Comparison of ENCODE assay signal across 33 cellular contexts in the genomic region with DNA sequence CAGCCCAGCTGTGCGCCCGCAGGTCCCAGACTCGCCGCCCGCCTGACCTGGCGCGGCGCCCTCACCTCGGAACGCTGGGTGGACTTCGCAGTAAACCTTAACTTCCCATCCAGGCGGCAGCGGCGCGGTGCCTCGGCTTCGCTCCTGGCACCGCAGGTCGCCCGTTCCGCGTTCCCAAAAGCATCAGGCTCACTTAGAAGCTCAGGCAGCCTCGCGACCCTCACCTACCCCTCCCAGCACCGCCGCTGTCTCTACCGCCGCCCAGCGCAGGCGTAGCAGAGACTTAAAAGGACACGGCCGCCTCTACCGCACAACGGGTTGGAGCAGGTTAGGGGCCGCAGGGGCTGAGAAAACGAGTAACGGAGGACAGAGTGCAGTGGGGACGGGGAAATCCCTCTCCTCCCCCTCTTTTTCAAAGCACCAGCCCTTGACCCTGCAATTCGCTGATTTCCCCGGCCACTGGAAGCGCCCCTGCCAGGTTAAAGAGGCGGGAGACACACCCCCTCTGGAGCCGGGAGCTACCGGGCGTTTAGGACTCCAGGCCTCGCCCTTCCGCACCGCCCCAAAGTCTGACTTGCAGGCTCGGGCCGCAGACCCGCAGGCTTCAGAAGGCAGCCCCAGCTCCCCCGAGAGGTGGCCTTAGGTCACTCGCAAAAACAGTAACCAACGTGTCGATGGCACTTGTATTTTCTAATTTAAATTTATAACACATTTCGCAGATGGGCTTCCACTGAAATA.
DNase-seq lines count a peak whose midpoint lies in the region; ATAC-seq, FAIRE-seq and TF ChIP-seq lines count a peak whose summit lies in the region.
"Had no signal": no experiment of that assay in that cellular context is flagged by ENCODE, and none has a peak within 500 bp of the region (broad histone marks: within the 10 kb centered on the region; RNA-seq: fewer than 3 reads in every experiment).

No MANE protein-coding gene starts in this region.

- H3K4me3 Mint-ChIP-seq in endothelial cell (ENCODE audit: unreplicated experiment) (peak overlapping the region; percentile 25), Calu3 (ENCODE audit: low read depth, unreplicated experiment) (no peak overlapping the region)
- H3K4me3 Mint-ChIP-seq: activated naive CD8-positive, alpha-beta T cell treated with anti-CD3 and anti-CD28 coated beads, Interleukin-2, amount 50 U/mL, for 24 hours; CD4-positive, CD25-positive, alpha-beta regulatory T cell; central memory CD8-positive, alpha-beta T cell; dendritic cell treated with granulocyte-macrophage colony-stimulating factor and Interleukin-4, amounts not matched to agents 40 ng/mL and 50 ng/mL, for 4 days; natural killer cell treated with Interleukin-12 subunit alpha and Interleukin-12 subunit beta and Interleukin-15 and Interleukin-18, amount 100 ng/mL, for 72 hours; WTC11 had no signal

- WGBS in HepG2 (ENCODE audit: low lambda C conversion rate), result 33% methylated on average over 22 of the region's 56 CpGs
- WGBS in right lobe of liver (ENCODE audit: insufficient coverage, low coverage, low lambda C conversion rate, missing lambda C conversion rate), result 10% methylated on average over 13 of the region's 56 CpGs
- WGBS in body of pancreas, 2 donors, result 3 to 4% methylated on average over 25 to 31 of the region's 56 CpGs

- no peak overlapping the region; a peak in 2 of 6 replicates for H3K4me3 ChIP-seq in HepG2 (replicated peaks in 1 of 3; ENCODE audit: insufficient read depth in 1 of 3, low read depth in 2 of 3, low read length in 3 of 3)
- no peak overlapping the region for H3K4me3 ChIP-seq in right lobe of liver
- H3K4me3 ChIP-seq in left lung, result no peak overlapping the region
- no peak overlapping the region for H3K4me3 ChIP-seq in body of pancreas
- H3K4me3 ChIP-seq: SJSA1, smooth muscle cell, testis, uterus had no signal

- no peak for FAIRE-seq in HepG2 (lab: Jason Lieb, UNC)
- no peak for FAIRE-seq in GM19239 (lab: Jason Lieb, UNC)
- FAIRE-seq: GM18507, H54, islet of Langerhans had no signal

- no peaks in the 10 kb centered on the region for H3K79me2 ChIP-seq in HepG2 (ENCODE audit: insufficient read depth, low read length)

- H3K4me1 ChIP-seq in HepG2 (ENCODE audit: insufficient read depth, low read length) (no peaks in the 10 kb centered on the region), right lobe of liver (no peaks in the 10 kb centered on the region), left lung (no peaks in the 10 kb centered on the region), body of pancreas (peaks cover 10% of the 10 kb centered on the region)
- H3K4me1 ChIP-seq: gastroesophageal sphincter, SJSA1, testis, uterus had no signal

- peaks cover 5% of the 10 kb centered on the region for H3K27me3 Mint-ChIP-seq in endothelial cell (ENCODE audit: unreplicated experiment)
- no peaks in the 10 kb centered on the region for H3K27me3 Mint-ChIP-seq in Calu3 (ENCODE audit: unreplicated experiment)

- H3K36me3 ChIP-seq in HepG2 (replicated peaks in 1 of 2; ENCODE audit: control insufficient read depth in 1 of 2, insufficient read depth in 2 of 2, low read length in 2 of 2) (no peaks in the 10 kb centered on the region), right lobe of liver (no peaks in the 10 kb centered on the region), left lung (no peaks in the 10 kb centered on the region), body of pancreas (replicated peaks in 1 of 2; ENCODE audit: insufficient read depth in 1 of 2, low read depth in 2 of 2) (no peaks in the 10 kb centered on the region)
- H3K36me3 ChIP-seq: gastroesophageal sphincter, SJSA1, uterus had no signal

- no peak for TF ChIP-seq POLR2A in HepG2 (IDR thresholded peaks at IDR 0.05; ENCODE audit: insufficient read depth in 1 of 2, low read depth in 2 of 2, low read length in 2 of 2)
- TF ChIP-seq POLR2A in right lobe of liver (IDR thresholded peaks at IDR 0.05), result no peak
- no peak for TF ChIP-seq POLR2A in body of pancreas (IDR thresholded peaks at IDR 0.05)

- TF ChIP-seq RAD21 in HepG2 (CRISPR knock-in tag; IDR thresholded peaks at IDR 0.05), result no peak

- H3K27ac Mint-ChIP-seq in endothelial cell (ENCODE audit: unreplicated experiment) (no peak overlapping the region), Calu3 (ENCODE audit: unreplicated experiment) (no peak overlapping the region)
- H3K27ac Mint-ChIP-seq: activated naive CD8-positive, alpha-beta T cell treated with anti-CD3 and anti-CD28 coated beads, Interleukin-2, amount 50 U/mL, for 24 hours; CD4-positive, CD25-positive, alpha-beta regulatory T cell; dendritic cell treated with granulocyte-macrophage colony-stimulating factor and Interleukin-4, amounts not matched to agents 40 ng/mL and 50 ng/mL, for 4 days; natural killer cell treated with Interleukin-12 subunit alpha and Interleukin-12 subunit beta and Interleukin-15 and Interleukin-18, amount 100 ng/mL, for 72 hours; WTC11 had no signal

- no peaks in the 10 kb centered on the region for H3K36me3 Mint-ChIP-seq in endothelial cell (ENCODE audit: low read depth, unreplicated experiment)
- H3K36me3 Mint-ChIP-seq in Calu3 (ENCODE audit: insufficient read depth, unreplicated experiment), result no peaks in the 10 kb centered on the region
- H3K36me3 Mint-ChIP-seq: CD4-positive, CD25-positive, alpha-beta regulatory T cell had no signal

- in situ Hi-C loops in HepG2 (cut with HindIII; ENCODE audit: extremely low pct_ligation_motif_present, low pct_unique_long_range_greater_than_20kb), result no loop called here

- H4K20me1 ChIP-seq in HepG2 (ENCODE audit: insufficient read depth, low read length), result no peaks in the 10 kb centered on the region

- BruUV-seq in HepG2 (replicated peaks; lab: Mats Ljungman, UMichigan), result no TSS peak
- BruUV-seq in Calu3 (replicated peaks; lab: Mats Ljungman, UMichigan), result no TSS peak

- H3K27ac ChIP-seq in HepG2 (ENCODE audit: extremely low read length, insufficient read depth, low read length) (no peak overlapping the region), right lobe of liver (no peak overlapping the region), left lung (no peak overlapping the region), body of pancreas (no peak overlapping the region)
- H3K27ac ChIP-seq: gastroesophageal sphincter, SJSA1, testis, uterus had no signal

- no peaks in the 10 kb centered on the region for H3K4me1 Mint-ChIP-seq in endothelial cell (ENCODE audit: unreplicated experiment)
- H3K4me1 Mint-ChIP-seq in Calu3 (ENCODE audit: low read depth, unreplicated experiment), result no peaks in the 10 kb centered on the region
- H3K4me1 Mint-ChIP-seq: activated naive CD8-positive, alpha-beta T cell treated with anti-CD3 and anti-CD28 coated beads, Interleukin-2, amount 50 U/mL, for 24 hours; CD4-positive, CD25-positive, alpha-beta regulatory T cell; central memory CD8-positive, alpha-beta T cell; WTC11 had no signal

- intact Hi-C loops in HepG2 (cut with micrococcal nuclease; ENCODE audit: unreplicated experiment) (no loop called here), right lobe of liver (cut with DNase I) (no loop called here), left lung (cut with DNase I) (no loop called here), body of pancreas (cut with DNase I) (no loop called here), Calu3 (cut with micrococcal nuclease; ENCODE audit: unreplicated experiment) (no loop called here)

- no peak overlapping the region for H3K9ac ChIP-seq in HepG2 (ENCODE audit: insufficient read depth, low read depth, low read length)

- CTCF ChIA-PET in HepG2 (lab: Yijun Ruan, JAX; ENCODE audit: low intra/inter-chr PET ratio, low total read pairs) (no interaction called here), Calu3 (lab: Charles Lee) (no interaction called here)

- H3K9me3 ChIP-seq in HepG2 (ENCODE audit: low read length) (no peaks in the 10 kb centered on the region), right lobe of liver (no peaks in the 10 kb centered on the region), left lung (no peaks in the 10 kb centered on the region), body of pancreas (no peaks in the 10 kb centered on the region)
- H3K9me3 ChIP-seq: gastroesophageal sphincter, SJSA1, testis, uterus had no signal

- POLR2A ChIA-PET in HepG2 (lab: Yijun Ruan, JAX), result no interaction called here

- no peak overlapping the region for H2AFZ ChIP-seq in HepG2 (ENCODE audit: low read length)

- no peak overlapping the region for H3K4me2 ChIP-seq in HepG2 (ENCODE audit: low read depth, low read length)
- H3K4me2 ChIP-seq: smooth muscle cell had no signal

- TF ChIP-seq CTCF in HepG2 (CRISPR knock-in tag; IDR thresholded peaks at IDR 0.05) (no peak), right lobe of liver (IDR thresholded peaks at IDR 0.05) (no peak), endothelial cell (IDR thresholded peaks at IDR 0.05; ENCODE audit: unreplicated experiment) (no peak), left lung (IDR thresholded peaks at IDR 0.05) (no peak), body of pancreas (IDR thresholded peaks at IDR 0.05) (no peak), Calu3 (IDR thresholded peaks at IDR 0.05; ENCODE audit: unreplicated experiment) (no peak)

- peak; percentile 63 for ATAC-seq in HepG2
- ATAC-seq in right lobe of liver, result no peak
- peak; percentile 23 for ATAC-seq in left lung
- no peak for ATAC-seq in body of pancreas
- ATAC-seq in HG03442 (IDR thresholded peaks at IDR 0.05; ENCODE audit: unreplicated experiment), result no peak
- ATAC-seq: activated naive CD8-positive, alpha-beta T cell treated with anti-CD3 and anti-CD28 coated beads, Interleukin-2, amount 50 U/mL, for 24 hours; gastroesophageal sphincter; natural killer cell treated with Interleukin-12 subunit alpha and Interleukin-12 subunit beta and Interleukin-15 and Interleukin-18, amount 100 ng/mL, for 72 hours; WTC11 had no signal

- DNase-seq in HepG2 (ENCODE audit: low spot score) (no peak), right lobe of liver (no peak), endothelial cell (ENCODE audit: low spot score) (no peak), left lung (no peak), body of pancreas (no peak), Calu3 (no peak), GM19239 (ENCODE audit: insufficient read length, low spot score) (no peak)
- DNase-seq: activated CD4-positive, alpha-beta T cell treated with anti-CD3 and anti-CD28 coated beads, Interleukin-2, amount 50 U/mL, for 1 hour; activated naive CD8-positive, alpha-beta T cell treated with anti-CD3 and anti-CD28 coated beads, Interleukin-2, amount 50 U/mL, for 24 hours; activated T-cell treated with anti-CD3 and anti-CD28 coated beads, Interleukin-2, amount 50 U/mL, for 48 hours; AML-193; CD4-positive, CD25-positive, alpha-beta regulatory T cell; hippocampal formation; NCI-H1930; NCI-H2171 treated with DMSO at 0.1 percent for 48 hours; NCI-H510A treated with DMSO at 0.1 percent for 48 hours; retina; RPMI8226; stimulated activated naive CD4-positive, alpha-beta T cell treated with Interleukin-2 at 50 U/mL for 16 hours; T-helper 1 cell; testis; uterus had no signal

- H3K27me3 ChIP-seq in HepG2 (ENCODE audit: control insufficient read depth in 1 of 2, insufficient read depth in 2 of 2, low read length in 2 of 2), result peaks cover 0 to 10% of the 10 kb centered on the region in 2 experiments; a peak in 1 of 5 replicates
- H3K27me3 ChIP-seq in right lobe of liver, result no peaks in the 10 kb centered on the region
- H3K27me3 ChIP-seq in left lung, result peaks cover 38 to 66% of the 10 kb centered on the region in 2 donors
- H3K27me3 ChIP-seq in body of pancreas, result peaks cover 0 to 9% of the 10 kb centered on the region in 2 donors
- H3K27me3 ChIP-seq: testis, uterus had no signal

- H3K9me3 Mint-ChIP-seq in endothelial cell (ENCODE audit: unreplicated experiment) (no peaks in the 10 kb centered on the region), Calu3 (ENCODE audit: low read depth, unreplicated experiment) (no peaks in the 10 kb centered on the region)
- H3K9me3 Mint-ChIP-seq: central memory CD8-positive, alpha-beta T cell; dendritic cell treated with granulocyte-macrophage colony-stimulating factor and Interleukin-4, amounts not matched to agents 40 ng/mL and 50 ng/mL, for 4 days had no signal

- TF ChIP-seq EP300 in HepG2 (IDR thresholded peaks at IDR 0.05; ENCODE audit: low read depth in 2 of 2, low read length in 2 of 2) (no peak), HepG2 (CRISPR knock-in tag; IDR thresholded peaks at IDR 0.05; ENCODE audit: borderline replicate concordance) (no peak)

Comparison
In these comparisons a context has a peak if more than half of its experiments do, and no peak if none do; other contexts are left out.
1. ATAC-seq: peak in HepG2 (single experiment) and left lung (single experiment); none in right lobe of liver (0 of 4), body of pancreas (single experiment) and HG03442 (single experiment).